Comparison of ENCODE assay signal across 32 cellular contexts in the genomic region with DNA sequence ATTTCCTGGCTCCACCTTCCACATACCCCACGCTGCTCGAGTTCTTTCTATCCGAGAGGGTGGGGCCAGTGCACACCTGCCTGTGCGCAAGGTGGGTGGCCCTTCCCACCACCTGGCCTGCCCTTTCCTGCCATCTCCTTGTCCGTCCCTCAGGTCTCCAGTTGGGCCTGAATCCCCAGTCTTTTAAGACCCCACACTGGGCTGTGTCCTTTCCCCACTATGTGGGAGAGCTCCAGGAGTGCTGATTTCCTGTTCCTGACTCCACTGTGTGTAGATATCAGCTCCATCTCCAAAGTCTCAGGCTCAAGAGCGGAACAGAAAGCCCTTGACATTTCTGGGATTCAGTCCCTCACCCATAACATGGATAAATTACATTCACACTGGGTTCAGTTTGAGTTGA. TPM values are rescaled to one million over a fixed set of nuclear protein-coding genes. Genes with fewer than 3 reads are reported as not detected.
"Had no signal": no experiment of that assay in that cellular context is flagged by ENCODE, and none has a peak within 500 bp of the region (broad histone marks: within the 10 kb centered on the region; RNA-seq: fewer than 3 reads in every experiment).

No MANE protein-coding gene starts in this region.

- H3K27ac Mint-ChIP-seq: activated CD8-positive, alpha-beta T cell treated with anti-CD3 and anti-CD28 coated beads for 36 hours; activated naive CD8-positive, alpha-beta T cell treated with anti-CD3 and anti-CD28 coated beads, Interleukin-2, amount 50 U/mL, for 24 hours; activated T-helper 17 cell treated with anti-CD3 and anti-CD28 coated beads, Interleukin-2, amount 50 U/mL, for 72 hours; mesothelial cell of epicardium; nephron progenitor cell; stimulated activated naive B cell treated with anti-CD40 and anti-IgM and Interleukin-4, amounts not matched to agents 10 μg/mL and 1 μg/mL and 100 μg/mL, for 72 hours had no signal

- H3K27ac ChIP-seq: colonic mucosa, gastrocnemius medialis, right atrium auricular region, stomach, tibial artery had no signal

- H3K4me3 ChIP-seq: colonic mucosa, gastrocnemius medialis, right atrium auricular region, smooth muscle cell, stomach, tibial artery had no signal

- FAIRE-seq: bronchial epithelial cell, keratinocyte had no signal

- H3K4me3 Mint-ChIP-seq: activated CD8-positive, alpha-beta T cell treated with anti-CD3 and anti-CD28 coated beads for 36 hours; activated naive CD8-positive, alpha-beta T cell treated with anti-CD3 and anti-CD28 coated beads, Interleukin-2, amount 50 U/mL, for 24 hours; activated T-cell treated with anti-CD3 and anti-CD28 coated beads, Interleukin-2, amount 50 U/mL, for 4 hours; activated T-helper 17 cell treated with anti-CD3 and anti-CD28 coated beads, Interleukin-2, amount 50 U/mL, for 72 hours; mesothelial cell of epicardium; naive B cell; nephron progenitor cell; stimulated activated naive B cell treated with anti-CD40 and anti-IgM and Interleukin-4, amounts not matched to agents 10 μg/mL and 1 μg/mL and 100 μg/mL, for 72 hours had no signal

- DNase-seq: activated CD4-positive, alpha-beta T cell treated with anti-CD3 and anti-CD28 coated beads for 1 hour; activated CD4-positive, alpha-beta T cell treated with anti-CD3 and anti-CD28 coated beads, Interleukin-2, amount 50 U/mL, for 1 hour; activated CD8-positive, alpha-beta T cell treated with anti-CD3 and anti-CD28 coated beads for 36 hours; activated gamma-delta T cell treated with Interleukin-2 at 50 U/mL for 16 hours; activated naive CD4-positive, alpha-beta T cell treated with anti-CD3 and anti-CD28 coated beads, Interleukin-2, amount 50 U/mL, for 16 hours; activated naive CD8-positive, alpha-beta T cell treated with anti-CD3 and anti-CD28 coated beads, Interleukin-2, amount 50 U/mL, for 24 hours; activated T-cell treated with anti-CD3 and anti-CD28 coated beads, Interleukin-2, amount 50 U/mL, for 4 hours; amygdala; cerebellar nuclear complex; colonic mucosa; effector CD8-positive, alpha-beta T cell; erythroblast; gastrocnemius medialis; hippocampal formation; left colon; naive B cell; nephron progenitor cell; occipital lobe; stimulated activated CD4-positive, alpha-beta T cell treated with anti-CD3 and anti-CD28 coated beads, Interleukin-1b, Interleukin-23, amount 100 ng/mL, for 48 hours; stimulated activated naive B cell treated with anti-CD40 and anti-IgM and Interleukin-4, amounts not matched to agents 10 μg/mL and 1 μg/mL and 100 μg/mL, for 72 hours; stomach; T-helper 2 cell; tibial artery had no signal

- H3K4me1 ChIP-seq: colonic mucosa, gastrocnemius medialis, right atrium auricular region, stomach, tibial artery had no signal

- H3K27me3 ChIP-seq: colonic mucosa, gastrocnemius medialis, right atrium auricular region, stomach, tibial artery had no signal

- H3K4me2 ChIP-seq: smooth muscle cell had no signal

- H3K27me3 Mint-ChIP-seq: activated CD8-positive, alpha-beta T cell treated with anti-CD3 and anti-CD28 coated beads for 36 hours; activated naive CD8-positive, alpha-beta T cell treated with anti-CD3 and anti-CD28 coated beads, Interleukin-2, amount 50 U/mL, for 24 hours; activated T-helper 17 cell treated with anti-CD3 and anti-CD28 coated beads, Interleukin-2, amount 50 U/mL, for 72 hours; naive B cell; stimulated activated naive B cell treated with anti-CD40 and anti-IgM and Interleukin-4, amounts not matched to agents 10 μg/mL and 1 μg/mL and 100 μg/mL, for 72 hours had no signal

- H3K4me1 Mint-ChIP-seq: activated naive CD8-positive, alpha-beta T cell treated with anti-CD3 and anti-CD28 coated beads, Interleukin-2, amount 50 U/mL, for 24 hours; stimulated activated naive B cell treated with anti-CD40 and anti-IgM and Interleukin-4, amounts not matched to agents 10 μg/mL and 1 μg/mL and 100 μg/mL, for 72 hours had no signal

- H3K9me3 ChIP-seq: colonic mucosa, right atrium auricular region, tibial artery had no signal

- ATAC-seq: activated CD8-positive, alpha-beta T cell treated with anti-CD3 and anti-CD28 coated beads for 36 hours; activated naive CD8-positive, alpha-beta T cell treated with anti-CD3 and anti-CD28 coated beads, Interleukin-2, amount 50 U/mL, for 24 hours; activated T-cell treated with anti-CD3 and anti-CD28 coated beads, Interleukin-2, amount 50 U/mL, for 4 hours; activated T-helper 17 cell treated with anti-CD3 and anti-CD28 coated beads, Interleukin-2, amount 50 U/mL, for 72 hours; gastrocnemius medialis; left colon; stimulated activated naive B cell treated with anti-CD40 and anti-IgM and Interleukin-4, amounts not matched to agents 10 μg/mL and 1 μg/mL and 100 μg/mL, for 72 hours had no signal

- H3K9me3 Mint-ChIP-seq: activated T-helper 17 cell treated with anti-CD3 and anti-CD28 coated beads, Interleukin-2, amount 50 U/mL, for 72 hours; stimulated activated naive B cell treated with anti-CD40 and anti-IgM and Interleukin-4, amounts not matched to agents 10 μg/mL and 1 μg/mL and 100 μg/mL, for 72 hours had no signal

- H3K36me3 ChIP-seq: colonic mucosa, gastrocnemius medialis, right atrium auricular region, tibial artery had no signal

RNA-seq across cellular contexts. Expression of a gene that starts 31.9 kb away (rescaled TPM):
- total RNA-seq: activated CD8-positive, alpha-beta T cell treated with anti-CD3 and anti-CD28 coated beads for 36 hours; activated T-cell treated with anti-CD3 and anti-CD28 coated beads, Interleukin-2, amount 50 U/mL, for 4 hours; activated T-helper 17 cell treated with anti-CD3 and anti-CD28 coated beads, Interleukin-2, amount 50 U/mL, for 72 hours; dermis microvascular lymphatic vessel endothelial cell; gastrocnemius medialis; left colon; mesothelial cell of epicardium; pulmonary artery endothelial cell; right atrium auricular region; smooth muscle cell; stomach; urinary bladder had no signal
- polyA plus RNA-seq: smooth muscle cell, urinary bladder had no signal
